Comparison of ENCODE assay signal across 31 cellular contexts in genomic region chr9:104078596-104078995, GRCh38.
"Had no signal": no experiment of that assay in that cellular context is flagged by ENCODE, and none has a peak within 500 bp of the region (broad histone marks: within the 10 kb centered on the region; RNA-seq: fewer than 3 reads in every experiment).

No MANE protein-coding gene starts in this region.

- H3K9me3 Mint-ChIP-seq: natural killer cell treated with Interleukin-12 subunit alpha and Interleukin-12 subunit beta and Interleukin-15 and Interleukin-18, amount 100 ng/mL, for 72 hours had no signal

- H3K27ac ChIP-seq: neutrophil, pancreas, prostate gland, right lobe of liver, sigmoid colon, skin epidermis, suprapubic skin, testis, tibial artery, transverse colon, upper lobe of right lung, uterus had no signal

- H3K27me3 ChIP-seq: neutrophil, pancreas, right lobe of liver, sigmoid colon, suprapubic skin, testis, tibial artery, transverse colon, upper lobe of right lung, uterus had no signal

- H3K4me1 ChIP-seq: prostate gland, suprapubic skin, testis, uterus had no signal

- DNase-seq: naive B cell; naive thymus-derived CD8-positive, alpha-beta T cell; nephron progenitor cell; nucleus accumbens; pancreas; retina; right cardiac atrium; right lobe of liver; sigmoid colon; stimulated activated CD4-positive, alpha-beta T cell treated with anti-CD3 and anti-CD28 coated beads, Interleukin-15, amount 100 ng/mL, for 24 hours; stimulated activated CD4-positive, alpha-beta T cell treated with anti-CD3 and anti-CD28 coated beads, Interleukin-2, amount 100 ng/mL, for 24 hours; stimulated activated CD4-positive, alpha-beta T cell treated with anti-CD3 and anti-CD28 coated beads, Interleukin-2, amount 100 ng/mL, for 48 hours; stimulated activated CD4-positive, alpha-beta T cell treated with anti-CD3 and anti-CD28 coated beads, Interleukin-4, amount 100 ng/mL, for 4 hours; stimulated activated CD8-positive, alpha-beta memory T cell treated with anti-CD3 and anti-CD28 coated beads, Interleukin-4, amount 100 ng/mL, for 48 hours; stimulated activated naive CD4-positive, alpha-beta T cell; stimulated activated naive CD8-positive, alpha-beta T cell treated with anti-CD3 and anti-CD28 coated beads, Interleukin-15, amount 100 ng/mL, for 72 hours; stimulated activated naive CD8-positive, alpha-beta T cell treated with anti-CD3 and anti-CD28 coated beads, Interleukin-15, Interleukin-2, amounts not matched to agents 100 U/mL and 50 U/mL, for 24 hours; substantia nigra; testis; tibial artery; transverse colon; upper lobe of right lung; uterus had no signal

- H3K4me3 Mint-ChIP-seq: naive B cell; naive thymus-derived CD8-positive, alpha-beta T cell; natural killer cell treated with Interleukin-12 subunit alpha and Interleukin-12 subunit beta and Interleukin-15 and Interleukin-18, amount 100 ng/mL, for 72 hours; nephron progenitor cell; neural crest cell; stimulated activated memory B cell treated with anti-CD40 and anti-IgM and Interleukin-4, amounts not matched to agents 10 μg/mL and 1 μg/mL and 100 μg/mL, for 72 hours; stimulated activated naive CD8-positive, alpha-beta T cell treated with anti-CD3 and anti-CD28 coated beads, Interleukin-15, amount 100 ng/mL, for 72 hours; type B pancreatic cell had no signal

- H3K27me3 Mint-ChIP-seq: type B pancreatic cell had no signal

- H3K9me3 ChIP-seq: pancreas, prostate gland, right lobe of liver, suprapubic skin, testis, tibial artery, transverse colon, upper lobe of right lung, uterus had no signal

- H3K4me3 ChIP-seq: pancreas, prostate gland, right lobe of liver, sigmoid colon, skin epidermis, suprapubic skin, testis, tibial artery, transverse colon, upper lobe of right lung, uterus had no signal

- ATAC-seq: naive thymus-derived CD8-positive, alpha-beta T cell; natural killer cell treated with Interleukin-12 subunit alpha and Interleukin-12 subunit beta and Interleukin-15 and Interleukin-18, amount 100 ng/mL, for 72 hours; pancreas; right cardiac atrium; right lobe of liver; stimulated activated memory B cell treated with anti-CD40 and anti-IgM and Interleukin-4, amounts not matched to agents 10 μg/mL and 1 μg/mL and 100 μg/mL, for 72 hours; stimulated activated naive CD8-positive, alpha-beta T cell treated with anti-CD3 and anti-CD28 coated beads, Interleukin-15, amount 100 ng/mL, for 72 hours; stimulated activated naive CD8-positive, alpha-beta T cell treated with anti-CD3 and anti-CD28 coated beads, Interleukin-15, Interleukin-2, amounts not matched to agents 100 U/mL and 50 U/mL, for 24 hours; upper lobe of right lung had no signal

- H3K36me3 Mint-ChIP-seq: stimulated activated memory B cell treated with anti-CD40 and anti-IgM and Interleukin-4, amounts not matched to agents 10 μg/mL and 1 μg/mL and 100 μg/mL, for 72 hours; type B pancreatic cell had no signal

- H3K36me3 ChIP-seq: neutrophil, pancreas, prostate gland, right lobe of liver, sigmoid colon, suprapubic skin, tibial artery, transverse colon, upper lobe of right lung, uterus had no signal

- H3K27ac Mint-ChIP-seq: naive thymus-derived CD8-positive, alpha-beta T cell; natural killer cell treated with Interleukin-12 subunit alpha and Interleukin-12 subunit beta and Interleukin-15 and Interleukin-18, amount 100 ng/mL, for 72 hours; nephron progenitor cell; stimulated activated memory B cell treated with anti-CD40 and anti-IgM and Interleukin-4, amounts not matched to agents 10 μg/mL and 1 μg/mL and 100 μg/mL, for 72 hours; stimulated activated naive CD8-positive, alpha-beta T cell treated with anti-CD3 and anti-CD28 coated beads, Interleukin-15, amount 100 ng/mL, for 72 hours; type B pancreatic cell had no signal

- H3K4me1 Mint-ChIP-seq: nephron progenitor cell; neural crest cell; stimulated activated naive CD8-positive, alpha-beta T cell treated with anti-CD3 and anti-CD28 coated beads, Interleukin-15, amount 100 ng/mL, for 72 hours had no signal
